ENCODE assay signal across 18 cellular contexts in the genomic region with DNA sequence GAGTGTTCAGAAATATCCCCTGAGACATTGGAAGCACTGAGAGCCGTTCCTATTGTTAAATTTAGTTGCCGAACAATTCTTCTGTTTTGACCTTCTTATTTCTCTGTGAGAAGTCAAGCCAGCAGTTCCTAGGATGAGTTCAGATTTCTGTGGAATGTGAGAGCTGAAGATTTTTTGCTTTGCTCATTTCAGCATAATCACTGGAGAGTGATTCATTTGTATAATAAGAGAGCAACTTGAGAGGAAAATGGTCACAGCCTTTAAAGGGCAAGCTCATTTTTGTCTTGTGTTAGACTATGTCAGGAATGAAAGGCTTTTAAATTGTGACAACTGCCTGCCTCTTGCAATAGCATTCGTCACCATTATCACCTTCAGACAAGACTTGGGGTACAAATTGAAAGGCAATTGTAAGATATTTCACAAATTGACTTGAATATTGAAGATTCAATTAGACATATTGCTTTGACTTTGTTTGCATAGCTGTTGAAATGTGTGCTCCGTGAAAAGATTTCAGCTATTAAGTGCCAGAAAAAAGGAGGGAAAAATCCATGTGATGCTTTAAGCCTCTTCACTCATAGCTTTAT.
DNase-seq lines count a peak whose midpoint lies in the region; ATAC-seq and TF ChIP-seq lines count a peak whose summit lies in the region.
"Had no signal": no experiment of that assay in that cellular context is flagged by ENCODE, and none has a peak within 500 bp of the region (broad histone marks: within the 10 kb centered on the region; RNA-seq: fewer than 3 reads in every experiment).

No MANE protein-coding gene starts in this region.

- TF ChIP-seq RAD21 in neural cell (conservative IDR thresholded peaks at IDR 0.05) = no peak

- no peak overlapping the region for H3K27ac ChIP-seq in neural cell (ENCODE audit: low read length)
- H3K27ac ChIP-seq: C4-2B, coronary artery, KMS-11 had no signal

- no peaks in the 10 kb centered on the region for H4K20me1 ChIP-seq in neural cell (ENCODE audit: insufficient read depth)

- no peaks in the 10 kb centered on the region for H3K36me3 ChIP-seq in neural cell (ENCODE audit: insufficient read depth, low read length)
- H3K36me3 ChIP-seq: esophagus squamous epithelium had no signal

- no peaks in the 10 kb centered on the region for H3F3A ChIP-seq in neural cell (ENCODE audit: insufficient read depth, low read length, poor library complexity, severe bottlenecking)

- no peak overlapping the region for H2AFZ ChIP-seq in neural cell (ENCODE audit: low read depth, low read length)

- ATAC-seq in HG03378 (IDR thresholded peaks at IDR 0.05; ENCODE audit: unreplicated experiment) = no peak
- ATAC-seq: activated naive CD4-positive, alpha-beta T cell treated with anti-CD3 and anti-CD28 coated beads, Interleukin-2, amount 50 U/mL, for 72 hours had no signal

- no peaks in the 10 kb centered on the region for H3K27me3 ChIP-seq in neural cell (ENCODE audit: insufficient read depth, low read depth, low read length)
- H3K27me3 ChIP-seq: esophagus squamous epithelium had no signal

- TF ChIP-seq EP300 in neural cell (conservative IDR thresholded peaks at IDR 0.05; ENCODE audit: poor library complexity, severe bottlenecking) = peak; percentile 78

- no peaks in the 10 kb centered on the region for H3K9me3 ChIP-seq in neural cell (ENCODE audit: low read length)

- TF ChIP-seq CTCF in AG09319 (IDR thresholded peaks at IDR 0.05; ENCODE audit: low read depth, low read length) (no peak), epithelial cell of esophagus (IDR thresholded peaks at IDR 0.05; ENCODE audit: insufficient read depth, low read depth, low read length, missing control alignments) (no peak), neural cell (IDR thresholded peaks at IDR 0.05; ENCODE audit: poor library complexity, severe bottlenecking) (no peak)

- no peaks in the 10 kb centered on the region for H3K9me2 ChIP-seq in neural cell (ENCODE audit: insufficient read depth, low read length)

- no peaks in the 10 kb centered on the region for H3K79me2 ChIP-seq in neural cell (replicated peaks; ENCODE audit: insufficient read depth, low read length)

- H3K4me3 ChIP-seq in epithelial cell of esophagus (ENCODE audit: low read length) = no peak overlapping the region
- no peak overlapping the region for H3K4me3 ChIP-seq in neural cell (ENCODE audit: low read length)
- H3K4me3 ChIP-seq: coronary artery, esophagus squamous epithelium had no signal

- DNase-seq in AG09319 (ENCODE audit: extremely low read depth, low read depth) (peak; percentile 30), M059J (ENCODE audit: low read depth) (peak; percentile 92), epithelial cell of esophagus (ENCODE audit: low read depth) (peak; percentile 26), 8988T (no peak), HuH-7 (ENCODE audit: low spot score) (no peak)
- no peak for DNase-seq in activated CD8-positive, alpha-beta memory T cell treated with anti-CD3 and anti-CD28 coated beads, Interleukin-2, amount 50 U/mL, for 4 hours
- DNase-seq: activated CD4-positive, CD25-positive, alpha-beta regulatory T cell treated with anti-CD3 and anti-CD28 coated beads, Interleukin-2, amount 50 U/mL, for 72 hours; esophagus squamous epithelium; NCI-H1694; NCI-H510A; stimulated activated CD4-positive, alpha-beta T cell treated with anti-CD3 and anti-CD28 coated beads, Interleukin-2, amount 100 ng/mL, for 48 hours; T-helper 1 cell had no signal

- H3K4me2 ChIP-seq in neural cell (ENCODE audit: low read length) = no peak overlapping the region
- H3K4me2 ChIP-seq: KMS-11 had no signal

- H3K9ac ChIP-seq in neural cell (ENCODE audit: low read length) = no peak overlapping the region
- H3K9ac ChIP-seq: KMS-11 had no signal

TF ChIP-seq in neural cell, 6 proteins besides CTCF, POLR2A, EP300 and RAD21:
- TF ChIP-seq POLR2AphosphoS5 (IDR thresholded peaks at IDR 0.05) = peak; percentile 51
- TF ChIP-seq SMC3 (conservative IDR thresholded peaks at IDR 0.05; ENCODE audit: poor library complexity) = no peak

Comparison
In these comparisons a context has a peak if more than half of its experiments do, and no peak if none do; other contexts are left out.
1. DNase-seq: peak in AG09319 (single experiment), M059J (single experiment) and epithelial cell of esophagus (single experiment); none in 8988T (single experiment), activated CD8-positive, alpha-beta memory T cell treated with anti-CD3 and anti-CD28 coated beads, Interleukin-2, amount 50 U/mL, for 4 hours (single experiment) and HuH-7 (single experiment).